Comparison of ENCODE assay signal across 24 cellular contexts in the genomic region with DNA sequence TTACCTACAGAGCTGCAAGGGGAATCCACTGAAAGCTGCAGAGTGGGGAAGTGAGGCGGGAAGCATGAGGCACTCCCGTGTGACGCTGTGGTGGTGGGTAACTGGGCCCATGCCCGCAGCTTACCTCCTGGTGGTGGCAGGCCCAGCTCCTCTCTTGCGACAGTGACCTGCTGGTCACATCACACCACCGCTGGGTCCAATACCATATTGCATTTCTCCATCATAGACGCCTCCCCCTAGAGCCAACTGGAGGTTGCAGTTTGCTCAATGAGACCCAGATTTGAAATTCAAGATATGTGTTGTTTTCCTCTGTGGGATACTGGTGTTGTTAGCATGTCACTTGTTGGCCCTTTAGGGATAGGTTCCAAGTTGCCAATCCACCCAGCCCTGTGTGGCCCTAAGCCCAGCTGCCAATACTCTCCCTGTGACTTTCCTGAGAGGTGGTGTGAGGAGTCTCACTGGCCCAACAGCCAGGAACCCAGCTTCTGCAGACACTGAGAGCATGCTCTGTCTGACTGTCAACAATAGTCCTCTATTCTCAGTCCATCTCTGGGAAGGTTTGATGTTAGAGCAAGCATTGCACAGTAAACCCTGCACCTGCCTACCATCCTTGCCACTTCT.
DNase-seq lines count a peak whose midpoint lies in the region; FAIRE-seq and TF ChIP-seq lines count a peak whose summit lies in the region.
"Had no signal": no experiment of that assay in that cellular context is flagged by ENCODE, and none has a peak within 500 bp of the region (broad histone marks: within the 10 kb centered on the region; RNA-seq: fewer than 3 reads in every experiment).

No MANE protein-coding gene starts in this region.

- no peak overlapping the region for H3K4me3 Mint-ChIP-seq in endothelial cell (ENCODE audit: unreplicated experiment)
- H3K4me3 Mint-ChIP-seq: IgD-negative memory B cell had no signal

- no peaks in the 10 kb centered on the region for H3K9me3 Mint-ChIP-seq in endothelial cell (ENCODE audit: unreplicated experiment)
- H3K9me3 Mint-ChIP-seq: CD4-positive, alpha-beta memory T cell had no signal

- TF ChIP-seq POLR2A in NB4 (IDR thresholded peaks at IDR 0.05; ENCODE audit: extremely low read depth, insufficient read length): no peak

- H3K36me3 ChIP-seq in bronchial epithelial cell (ENCODE audit: control insufficient read depth, insufficient read depth, low read length): no peaks in the 10 kb centered on the region

- DNase-seq in DMS53 (lab: John Stamatoyannopoulos, UW) (peak; percentile 67), NB4 (ENCODE audit: low read depth) (peak; percentile 37), bronchial epithelial cell (ENCODE audit: low read depth) (no peak), mesenteric fat pad (ENCODE audit: low spot score) (peak; percentile 51), endothelial cell (ENCODE audit: low spot score) (no peak), ACHN (no peak), glomerular visceral epithelial cell (ENCODE audit: extremely low spot score) (no peak)
- DNase-seq: C1 segment of cervical spinal cord; CD4-positive, alpha-beta memory T cell; DMS79; EL; GDM1; GOT3; HCEC 1CT; NCI-H1092 treated with DMSO at 0.1 percent for 48 hours; NCI-H1436; NCI-H187; NCI-H748 treated with DMSO at 0.1 percent for 48 hours; SIG-M5 had no signal

- no peak for TF ChIP-seq CTCF in NB4 (IDR thresholded peaks at IDR 0.05; ENCODE audit: low read depth, low read length)
- TF ChIP-seq CTCF in bronchial epithelial cell (IDR thresholded peaks at IDR 0.05; ENCODE audit: insufficient read depth, low read length, severe bottlenecking): no peak
- TF ChIP-seq CTCF in endothelial cell (IDR thresholded peaks at IDR 0.05; ENCODE audit: unreplicated experiment): no peak

- no peaks in the 10 kb centered on the region for H3K27me3 ChIP-seq in bronchial epithelial cell (ENCODE audit: control insufficient read depth, insufficient read depth, low read length)

- H3K36me3 Mint-ChIP-seq in endothelial cell (ENCODE audit: low read depth, unreplicated experiment): no peaks in the 10 kb centered on the region
- H3K36me3 Mint-ChIP-seq: CD4-positive, alpha-beta memory T cell; IgD-negative memory B cell had no signal

- in situ Hi-C loops in ACHN (cut with HindIII; ENCODE audit: low pct_ligation_motif_present, low pct_unique_long_range_greater_than_20kb, low sequenced_read_pairs): no loop called here

- FAIRE-seq in bronchial epithelial cell (lab: Jason Lieb, UNC): peak; percentile 55
- FAIRE-seq: A204.1, GM12891, RCC 7860 had no signal

- H3K4me1 Mint-ChIP-seq in endothelial cell (ENCODE audit: unreplicated experiment): no peaks in the 10 kb centered on the region
- H3K4me1 Mint-ChIP-seq: CD4-positive, alpha-beta memory T cell had no signal

- no peaks in the 10 kb centered on the region for H3K27me3 Mint-ChIP-seq in endothelial cell (ENCODE audit: unreplicated experiment)
- H3K27me3 Mint-ChIP-seq: IgD-negative memory B cell had no signal

- H3K4me3 ChIP-seq in NB4 (ENCODE audit: low read depth, low read length) (no peak overlapping the region), bronchial epithelial cell (ENCODE audit: low read depth, low read length) (no peak overlapping the region)
- H3K4me3 ChIP-seq: SK-N-MC had no signal

- no peak overlapping the region for H3K27ac Mint-ChIP-seq in endothelial cell (ENCODE audit: unreplicated experiment)
- H3K27ac Mint-ChIP-seq: CD4-positive, alpha-beta memory T cell had no signal

Comparison
In these comparisons a context has a peak if more than half of its experiments do, and no peak if none do; other contexts are left out.
1. DNase-seq: peak in DMS53 (single experiment), NB4 (single experiment) and mesenteric fat pad (single experiment); none in bronchial epithelial cell (single experiment), endothelial cell (single experiment), ACHN (single experiment) and glomerular visceral epithelial cell (single experiment).